ENCODE assay signal across 8 cellular contexts in the genomic region with DNA sequence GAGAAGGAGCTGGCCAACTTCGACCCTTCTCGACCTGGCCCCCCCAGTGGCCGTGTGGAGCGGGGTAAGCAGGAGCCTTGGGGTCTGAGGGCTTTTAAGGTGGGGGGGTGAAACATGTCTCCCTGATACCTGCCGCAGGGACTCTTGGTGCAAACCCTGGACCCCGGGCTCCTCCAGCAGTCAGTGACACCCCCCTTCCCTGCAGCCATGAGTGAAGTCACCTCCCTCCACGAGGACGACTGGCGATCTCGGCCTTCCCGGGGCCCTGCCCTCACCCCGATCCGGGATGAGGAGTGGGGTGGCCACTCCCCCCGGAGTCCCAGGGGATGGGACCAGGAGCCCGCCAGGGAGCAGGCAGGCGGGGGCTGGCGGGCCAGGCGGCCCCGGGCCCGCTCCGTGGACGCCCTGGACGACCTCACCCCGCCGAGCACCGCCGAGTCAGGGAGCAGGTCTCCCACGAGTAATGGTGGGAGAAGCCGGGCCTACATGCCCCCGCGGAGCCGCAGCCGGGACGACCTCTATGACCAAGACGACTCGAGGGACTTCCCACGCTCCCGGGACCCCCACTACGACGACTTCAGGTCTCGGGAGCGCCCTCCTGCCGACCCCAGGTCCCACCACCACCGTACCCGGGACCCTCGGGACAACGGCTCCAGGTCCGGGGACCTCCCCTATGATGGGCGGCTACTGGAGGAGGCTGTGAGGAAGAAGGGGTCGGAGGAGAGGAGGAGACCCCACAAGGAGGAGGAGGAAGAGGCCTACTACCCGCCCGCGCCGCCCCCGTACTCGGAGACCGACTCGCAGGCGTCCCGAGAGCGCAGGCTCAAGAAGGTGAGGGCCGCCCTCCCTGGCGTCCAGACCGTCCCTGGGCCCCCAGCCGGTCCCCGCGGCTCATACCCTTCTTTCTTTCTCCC. TPM values are rescaled to one million over a fixed set of nuclear protein-coding genes. Genes with fewer than 3 reads are reported as not detected.
DNase-seq lines count a peak whose midpoint lies in the region; FAIRE-seq and TF ChIP-seq lines count a peak whose summit lies in the region.

No MANE protein-coding gene starts in this region.

- H3K23me2 ChIP-seq in H1 (ENCODE audit: low read depth, low read length): no peaks in the 10 kb centered on the region; the same call in 1 of the 2 replicates

- H4K5ac ChIP-seq in H1 (ENCODE audit: insufficient read length, low read depth, low read length): peak overlapping the region; percentile 13

- no peak for TF ChIP-seq EP300 in H1 (IDR thresholded peaks at IDR 0.05; ENCODE audit: borderline replicate concordance in 1 of 2, low read depth in 2 of 2, low read length in 2 of 2)
- TF ChIP-seq EP300 in suprapubic skin (IDR thresholded peaks at IDR 0.05): no peak

- no peak overlapping the region for H2BK20ac ChIP-seq in H1 (ENCODE audit: low read length)

- H4K91ac ChIP-seq in H1 (replicated peaks; ENCODE audit: insufficient read length, low read length): peak overlapping the region; percentile 17

- no peak overlapping the region; the same call in 1 of the 2 replicates for H2BK5ac ChIP-seq in H1 (ENCODE audit: low read depth, low read length)

- no peak overlapping the region for H3K56ac ChIP-seq in H1 (replicated peaks; ENCODE audit: insufficient read length, low read depth, low read length)

- TF ChIP-seq CTCF in BE2C (IDR thresholded peaks at IDR 0.05; ENCODE audit: low read depth, low read length): no peak
- TF ChIP-seq CTCF in H1 (IDR thresholded peaks at IDR 0.05; ENCODE audit: control extremely low read depth in 1 of 3, insufficient read depth in 1 of 3, low read depth in 1 of 3, low read length in 3 of 3): no peak
- no peak for TF ChIP-seq CTCF in suprapubic skin (IDR thresholded peaks at IDR 0.05)

- H3K4me2 ChIP-seq in H1 (ENCODE audit: insufficient read depth in 1 of 2, low read depth in 2 of 2, low read length in 2 of 2): peak overlapping the region; percentile 70 to 75

- no peak overlapping the region for H2AFZ ChIP-seq in H1 (ENCODE audit: low read length)

- TF ChIP-seq POLR2A in H1 (IDR thresholded peaks at IDR 0.05; ENCODE audit: control extremely low read depth in 1 of 2, low read depth in 2 of 2, low read length in 2 of 2) (peak in 1 of 2 experiments; percentile 19; a peak in 1 of 3 replicates), suprapubic skin (IDR thresholded peaks at IDR 0.05) (no peak)

- no peak overlapping the region for H2BK12ac ChIP-seq in H1 (ENCODE audit: low read depth, low read length)

- TF ChIP-seq RAD21 in H1 (IDR thresholded peaks at IDR 0.05 in 1 of 2, conservative IDR thresholded peaks at IDR 0.05 in 1 of 2; ENCODE audit: low read depth in 2 of 2, low read length in 2 of 2): no peak

- no peak overlapping the region for H2AK5ac ChIP-seq in H1 (ENCODE audit: low read depth, low read length)

- H3K36me3 ChIP-seq in BE2C (peaks cover 18% of the 10 kb centered on the region), HUES48 (ENCODE audit: control insufficient read depth, insufficient read depth, low read length) (peaks cover 61% of the 10 kb centered on the region), H1 (ENCODE audit: control insufficient read depth in 2 of 4, insufficient read depth in 4 of 4, low read length in 3 of 4) (peaks cover 15 to 50% (median 32%) of the 10 kb centered on the region in 4 experiments; a peak in 7 of 8 replicates), suprapubic skin (peaks cover 25% of the 10 kb centered on the region)

- H3K23ac ChIP-seq in H1 (ENCODE audit: insufficient read length): no peak overlapping the region

- H3K9me3 ChIP-seq in BE2C (no peaks in the 10 kb centered on the region), HUES48 (ENCODE audit: control insufficient read depth, insufficient read depth, low read length) (no peaks in the 10 kb centered on the region), H1 (ENCODE audit: insufficient read depth in 2 of 2, low read depth in 1 of 2, low read length in 1 of 2) (peaks cover 0 to 2% of the 10 kb centered on the region in 2 experiments; a peak in 1 of 4 replicates), suprapubic skin (no peaks in the 10 kb centered on the region)

- peak overlapping the region; percentile 86; the same call in 1 of the 2 replicates for H4K8ac ChIP-seq in H1 (ENCODE audit: extremely low read depth, insufficient read depth, low read length)

- no peak overlapping the region for H3K4ac ChIP-seq in H1 (replicated peaks; ENCODE audit: insufficient read length, low read depth, low read length)

- H3K27ac ChIP-seq in HUES48 (ENCODE audit: low read depth, low read length): peak overlapping the region; percentile 88
- peak overlapping the region; percentile 38; the same call in 1 of the 2 replicates for H3K27ac ChIP-seq in H1 (ENCODE audit: low read depth, low read length)
- peak overlapping the region; percentile 95 for H3K27ac ChIP-seq in suprapubic skin

- CTCF ChIA-PET in H1 (lab: Charles Lee; ENCODE audit: partially characterized antibody): interaction anchor here (0.6 to 1.6 kb wide), 4 partner anchors 30 to 555 kb away, joined by 3 to 6 read pairs (median 4); no protein-coding TSS in a partner anchor

- 86% methylated on average over 21 of the region's 67 CpGs; no CpG with 5 or more reads in 1 of the 2 experiments for WGBS in H1 (ENCODE audit: extremely low coverage in 1 of 2, insufficient coverage in 1 of 2, insufficient read length in 1 of 2, insufficient replicate concordance in 2 of 2, low coverage in 1 of 2, low lambda C conversion rate in 2 of 2, missing lambda C conversion rate in 1 of 2), 2 experiments
- 11% methylated on average over 24 of the region's 67 CpGs for WGBS in suprapubic skin

- peak; percentile 39 for DNase-seq in BE2C
- DNase-seq in activated CD4-positive, alpha-beta T cell treated with anti-CD3 and anti-CD28 coated beads for 4 hours: peak; percentile 53 to 58
- DNase-seq in H1 (ENCODE audit: low read depth in 1 of 2, low spot score in 2 of 2): peak in 1 of 2 experiments; percentile 70
- DNase-seq in midbrain (lab: John Stamatoyannopoulos, UW): peak; percentile 47
- peak in 1 of 2 donors; percentile 79 for DNase-seq in suprapubic skin (ENCODE audit: low spot score in 2 of 2)
- no peak for DNase-seq in A172 (ENCODE audit: low spot score)
- DNase-seq in NCI-H1436 treated with DMSO at 0.1 percent for 48 hours (lab: John Stamatoyannopoulos, UW): no peak

- peak overlapping the region; percentile 69 for H3K9ac ChIP-seq in HUES48 (ENCODE audit: low read depth, low read length)
- H3K9ac ChIP-seq in H1 (replicated peaks in 1 of 4; ENCODE audit: extremely low read depth in 1 of 4, low read depth in 3 of 4, low read length in 3 of 4): peak overlapping the region; percentile 34 to 56 (median 42)

- peak overlapping the region; percentile 87 for H3K4me3 ChIP-seq in BE2C (ENCODE audit: low read depth, low read length)
- peak overlapping the region; percentile 65 for H3K4me3 ChIP-seq in HUES48 (ENCODE audit: low read depth, low read length)
- peak overlapping the region; percentile 32 to 77 (median 52) for H3K4me3 ChIP-seq in H1 (ENCODE audit: extremely low read depth in 1 of 4, insufficient read depth in 2 of 4, low read depth in 3 of 4, low read length in 4 of 4)
- H3K4me3 ChIP-seq in suprapubic skin: peak overlapping the region; percentile 74

- H4K20me1 ChIP-seq in H1 (replicated peaks in 1 of 2; ENCODE audit: control insufficient read depth in 1 of 2, insufficient read depth in 2 of 2, low read length in 2 of 2): peaks cover 4 to 24% of the 10 kb centered on the region in 2 experiments

- H3K79me2 ChIP-seq in H1 (ENCODE audit: control insufficient read depth in 1 of 2, insufficient read depth in 2 of 2, low read length in 2 of 2): 0 out of 4 replicates have a peak, but pooled peaks cover 0 to 5% of the 10 kb centered on the region in 2 experiments

- H2BK15ac ChIP-seq in H1 (ENCODE audit: low read length): no peak overlapping the region

- H3K18ac ChIP-seq in H1 (ENCODE audit: extremely low read depth, low read length): no peak overlapping the region; the same call in 1 of the 2 replicates

- peaks cover 6% of the 10 kb centered on the region; the same call in 1 of the 2 replicates for H3K79me1 ChIP-seq in H1 (ENCODE audit: low read depth, low read length)

- POLR2A ChIA-PET in H1 (lab: Charles Lee; ENCODE audit: partially characterized antibody): interaction anchor here (0.5 to 10.5 kb wide), 11 partner anchors 13 to 113 kb away, joined by 3 to 146 read pairs (median 3); a partner anchor contains a TSS

- H2BK120ac ChIP-seq in H1 (replicated peaks; ENCODE audit: low read depth, low read length): no peak overlapping the region

- H3K27me3 ChIP-seq in BE2C: peaks cover 9% of the 10 kb centered on the region
- H3K27me3 ChIP-seq in HUES48 (ENCODE audit: control insufficient read depth, insufficient read depth, low read length): no peaks in the 10 kb centered on the region
- H3K27me3 ChIP-seq in H1 (replicated peaks in 1 of 4; ENCODE audit: control insufficient read depth in 3 of 4, extremely low read depth in 1 of 4, insufficient read depth in 3 of 4, low read length in 3 of 4): no peaks in the 10 kb centered on the region
- no peaks in the 10 kb centered on the region for H3K27me3 ChIP-seq in suprapubic skin

- H3K14ac ChIP-seq in H1 (ENCODE audit: insufficient read length): no peak overlapping the region

- H3K4me1 ChIP-seq in BE2C (no peaks in the 10 kb centered on the region), HUES48 (ENCODE audit: control insufficient read depth, insufficient read depth, low read length) (peaks cover 7% of the 10 kb centered on the region; the same call in 1 of the 2 replicates), H1 (replicated peaks in 1 of 4; ENCODE audit: control insufficient read depth in 3 of 4, insufficient read depth in 4 of 4, low read length in 3 of 4) (peaks cover 0 to 14% (median 8%) of the 10 kb centered on the region in 4 experiments; a peak in 5 of 7 replicates), suprapubic skin (peaks cover 52% of the 10 kb centered on the region)

- no peak for FAIRE-seq in H1 (lab: Jason Lieb, UNC)

RNA-seq across cellular contexts. Expression of a gene that starts 1.6 kb away (rescaled TPM):
- 359 TPM for polyA plus RNA-seq in BE2C (2012; ENCODE audit: insufficient read depth, insufficient read length, low read depth)
- 109 and 113 TPM in 2 replicates for total RNA-seq in H1 (2021; fragmentation: NEBNext Ultra II Directional; extraction: Animal tissue kit (Norgen Biotek cat#: 25700))
- 74.1 and 119 TPM in 2 replicates for polyA plus RNA-seq in H1 (2011; rRNA removed)
- 142 TPM for polyA plus RNA-seq in H1 (2011; cell fraction: cytosol; rRNA removed)
- 268 TPM for polyA plus RNA-seq in H1 (2011; cell fraction: nucleus; rRNA removed)
- polyA plus RNA-seq in H1 (2012, experiment 1 of 2): 112 to 133 TPM (median 125 TPM) in 4 replicates
- polyA plus RNA-seq in H1 (2012, experiment 2 of 2): 90.5 TPM
- polyA plus RNA-seq in H1 (2013, experiment 1 of 2): 70.6 TPM
- 72.7 TPM for polyA plus RNA-seq in H1 (2013, experiment 2 of 2)
- 29.0 and 60.8 TPM in 2 replicates for polyA minus RNA-seq in H1 (2011; rRNA and poly(A)+ RNA removed)
- 79.1 TPM for polyA minus RNA-seq in H1 (2011; cell fraction: cytosol; rRNA and poly(A)+ RNA removed)
- 82.7 TPM for polyA minus RNA-seq in H1 (2011; cell fraction: nucleus; rRNA and poly(A)+ RNA removed)
- 100 to 1,000 TPM; 111 to 178 (median 122) TPM for total RNA-seq in suprapubic skin
- total RNA-seq in A172 (2014; rRNA removed; shearing (Covaris generic)): 53.5 and 54.2 TPM in 2 replicates

RNA-seq across cellular contexts. Expression of a gene that starts 15.2 kb away (rescaled TPM):
- polyA plus RNA-seq in BE2C (2012; ENCODE audit: insufficient read depth, insufficient read length, low read depth): not detected
- not detected in 2 replicates for total RNA-seq in H1 (2021; fragmentation: NEBNext Ultra II Directional; extraction: Animal tissue kit (Norgen Biotek cat#: 25700))
- polyA plus RNA-seq in H1 (2011; rRNA removed): 0.06 and 0.08 TPM in 2 replicates
- polyA plus RNA-seq in H1 (2011; cell fraction: cytosol; rRNA removed): not detected
- polyA plus RNA-seq in H1 (2011; cell fraction: nucleus; rRNA removed): not detected
- polyA plus RNA-seq in H1 (2012, experiment 1 of 2): 0.20 TPM in 1 of 4 replicates, not detected in the others
- polyA plus RNA-seq in H1 (2012, experiment 2 of 2): not detected
- polyA plus RNA-seq in H1 (2013, experiment 1 of 2): 0.12 TPM
- 0.07 TPM for polyA plus RNA-seq in H1 (2013, experiment 2 of 2)
- polyA minus RNA-seq in H1 (2011; rRNA and poly(A)+ RNA removed): not detected in 2 replicates
- not detected for polyA minus RNA-seq in H1 (2011; cell fraction: cytosol; rRNA and poly(A)+ RNA removed)
- not detected for polyA minus RNA-seq in H1 (2011; cell fraction: nucleus; rRNA and poly(A)+ RNA removed)
- 1 to 10 TPM in 2 of 4 donors, not detected in 2; 1.4 to 1.5 TPM for total RNA-seq in suprapubic skin
- total RNA-seq in A172 (2014; rRNA removed; shearing (Covaris generic)): not detected in 2 replicates

RNA-seq across cellular contexts. Expression of a gene that starts 18.4 kb away (rescaled TPM):
- 1.5 TPM for polyA plus RNA-seq in BE2C (2012; ENCODE audit: insufficient read depth, insufficient read length, low read depth)
- total RNA-seq in H1 (2021; fragmentation: NEBNext Ultra II Directional; extraction: Animal tissue kit (Norgen Biotek cat#: 25700)): 159 and 166 TPM in 2 replicates
- polyA plus RNA-seq in H1 (2011; rRNA removed): 186 and 296 TPM in 2 replicates
- polyA plus RNA-seq in H1 (2011; cell fraction: cytosol; rRNA removed): 106 TPM
- 204 TPM for polyA plus RNA-seq in H1 (2011; cell fraction: nucleus; rRNA removed)
- 145 to 238 TPM (median 230 TPM) in 4 replicates for polyA plus RNA-seq in H1 (2012, experiment 1 of 2)
- polyA plus RNA-seq in H1 (2012, experiment 2 of 2): 175 TPM
- polyA plus RNA-seq in H1 (2013, experiment 1 of 2): 208 TPM
- 218 TPM for polyA plus RNA-seq in H1 (2013, experiment 2 of 2)
- 87.1 and 93.1 TPM in 2 replicates for polyA minus RNA-seq in H1 (2011; rRNA and poly(A)+ RNA removed)
- 222 TPM for polyA minus RNA-seq in H1 (2011; cell fraction: cytosol; rRNA and poly(A)+ RNA removed)
- 191 TPM for polyA minus RNA-seq in H1 (2011; cell fraction: nucleus; rRNA and poly(A)+ RNA removed)
- 100 to 1,000 TPM in 1 of 4 donors, 10 to 100 TPM in 3; 67.4 to 105 (median 80.8) TPM for total RNA-seq in suprapubic skin
- total RNA-seq in A172 (2014; rRNA removed; shearing (Covaris generic)): 0.69 and 1.1 TPM in 2 replicates

RNA-seq across cellular contexts. Expression of a gene that starts 24.8 kb away (rescaled TPM):
- polyA plus RNA-seq in BE2C (2012; ENCODE audit: insufficient read depth, insufficient read length, low read depth): not detected
- total RNA-seq in H1 (2021; fragmentation: NEBNext Ultra II Directional; extraction: Animal tissue kit (Norgen Biotek cat#: 25700)): 0.46 and 1.3 TPM in 2 replicates
- 0.20 and 0.72 TPM in 2 replicates for polyA plus RNA-seq in H1 (2011; rRNA removed)
- polyA plus RNA-seq in H1 (2011; cell fraction: cytosol; rRNA removed): 0.41 TPM
- polyA plus RNA-seq in H1 (2011; cell fraction: nucleus; rRNA removed): 1.7 TPM
- 0.22 to 0.74 TPM (median 0.54 TPM) in 4 replicates for polyA plus RNA-seq in H1 (2012, experiment 1 of 2)
- polyA plus RNA-seq in H1 (2012, experiment 2 of 2): 0.28 TPM
- 1.4 TPM for polyA plus RNA-seq in H1 (2013, experiment 1 of 2)
- 1.3 TPM for polyA plus RNA-seq in H1 (2013, experiment 2 of 2)
- 0.25 and 0.90 TPM in 2 replicates for polyA minus RNA-seq in H1 (2011; rRNA and poly(A)+ RNA removed)
- not detected for polyA minus RNA-seq in H1 (2011; cell fraction: cytosol; rRNA and poly(A)+ RNA removed)
- polyA minus RNA-seq in H1 (2011; cell fraction: nucleus; rRNA and poly(A)+ RNA removed): not detected
- total RNA-seq in suprapubic skin: not detected
- total RNA-seq in A172 (2014; rRNA removed; shearing (Covaris generic)): not detected in 2 replicates

RNA-seq across cellular contexts. Expression of a gene that starts 38.6 kb away (rescaled TPM):
- polyA plus RNA-seq in BE2C (2012; ENCODE audit: insufficient read depth, insufficient read length, low read depth): not detected
- total RNA-seq in H1 (2021; fragmentation: NEBNext Ultra II Directional; extraction: Animal tissue kit (Norgen Biotek cat#: 25700)): not detected in 2 replicates
- polyA plus RNA-seq in H1 (2011; rRNA removed): 0.09 TPM in 1 of 2 replicates, not detected in the other
- 0.06 TPM for polyA plus RNA-seq in H1 (2011; cell fraction: cytosol; rRNA removed)
- 0.19 TPM for polyA plus RNA-seq in H1 (2011; cell fraction: nucleus; rRNA removed)
- polyA plus RNA-seq in H1 (2012, experiment 1 of 2): not detected in 4 replicates
- polyA plus RNA-seq in H1 (2012, experiment 2 of 2): not detected
- not detected for polyA plus RNA-seq in H1 (2013, experiment 1 of 2)
- not detected for polyA plus RNA-seq in H1 (2013, experiment 2 of 2)
- polyA minus RNA-seq in H1 (2011; rRNA and poly(A)+ RNA removed): not detected in 2 replicates
- not detected for polyA minus RNA-seq in H1 (2011; cell fraction: cytosol; rRNA and poly(A)+ RNA removed)
- not detected for polyA minus RNA-seq in H1 (2011; cell fraction: nucleus; rRNA and poly(A)+ RNA removed)
- total RNA-seq in suprapubic skin: not detected
- total RNA-seq in A172 (2014; rRNA removed; shearing (Covaris generic)): not detected in 2 replicates

Comparison
In these comparisons a context has a peak if more than half of its experiments do, and no peak if none do; other contexts are left out.
1. DNase-seq: peak in BE2C (single experiment), activated CD4-positive, alpha-beta T cell treated with anti-CD3 and anti-CD28 coated beads for 4 hours (2 of 2) and midbrain (single experiment); none in A172 (single experiment) and NCI-H1436 treated with DMSO at 0.1 percent for 48 hours (single experiment).
2. H3K27ac ChIP-seq: peak in every context shown above with its lines; median percentile 95 in suprapubic skin; 88 in HUES48; 38 in H1.
3. RNA of a gene that starts 18.4 kb away (total RNA-seq): 159 to 166 TPM in H1 and 67.4 to 105 TPM in suprapubic skin; 0.69 to 1.1 TPM in A172; every median in the first group is over 10 times any median in the second.
4. Peak in every context shown above with its lines, with median percentiles within 50 percentile points of each other: H3K4me3 ChIP-seq.